1 cellular context compared by ENCODE assay signal in the genomic region with DNA sequence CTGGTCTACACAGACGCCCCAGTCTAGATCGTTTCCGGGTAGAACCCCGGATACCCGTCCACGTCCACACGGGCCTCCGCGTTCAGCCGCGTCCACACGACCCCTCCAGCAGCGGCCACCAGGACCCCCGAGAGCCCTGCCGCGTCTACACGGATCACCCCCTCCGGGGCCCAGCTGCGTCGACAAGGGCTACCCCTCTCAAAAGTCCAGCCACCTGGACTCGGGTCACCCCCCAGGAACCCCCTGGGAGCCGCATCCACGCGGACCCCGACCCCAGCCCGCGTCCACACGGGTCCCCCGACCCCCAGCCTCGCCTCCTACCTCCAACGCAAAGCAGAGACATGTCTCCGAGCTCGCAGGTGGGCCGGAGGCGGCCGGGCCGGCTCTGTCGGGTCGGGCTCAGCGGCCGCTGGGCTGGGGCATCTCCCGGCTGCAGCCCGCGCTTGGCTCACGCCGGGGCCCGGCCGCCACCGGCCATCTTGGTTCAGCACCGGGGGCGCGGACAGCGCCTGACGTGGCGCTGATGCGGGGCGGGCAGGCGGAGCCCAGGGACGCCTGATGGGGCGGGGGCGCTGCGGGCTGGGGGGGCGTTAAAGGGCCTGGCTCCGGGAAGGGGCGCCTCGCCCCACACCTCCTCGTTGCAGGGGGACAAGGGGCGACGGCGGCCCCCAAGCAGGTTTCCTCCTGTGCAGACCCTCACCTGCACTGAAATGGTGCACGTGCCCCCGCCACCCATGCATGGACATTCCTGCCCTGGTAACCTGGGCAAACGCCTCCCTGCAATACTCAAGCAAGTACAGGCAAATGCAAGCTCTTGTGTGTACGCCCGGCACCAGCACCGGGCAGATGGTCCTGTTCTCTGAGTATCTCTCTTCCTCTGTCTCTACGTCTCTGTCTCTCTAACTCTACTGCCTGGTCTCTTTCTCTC.
TF ChIP-seq lines count a peak whose summit lies in the region.

Gene UNC13A, minus strand, starts transcription at position 498 of the 928 bp plus-strand sequence. Its CDS starts 155 bp downstream, at position 343.

TF ChIP-seq in HepG2, 621 proteins besides CTCF, POLR2A, EP300 and RAD21 (continued from another document and continues in another):
- TF ChIP-seq, protein P1, sequence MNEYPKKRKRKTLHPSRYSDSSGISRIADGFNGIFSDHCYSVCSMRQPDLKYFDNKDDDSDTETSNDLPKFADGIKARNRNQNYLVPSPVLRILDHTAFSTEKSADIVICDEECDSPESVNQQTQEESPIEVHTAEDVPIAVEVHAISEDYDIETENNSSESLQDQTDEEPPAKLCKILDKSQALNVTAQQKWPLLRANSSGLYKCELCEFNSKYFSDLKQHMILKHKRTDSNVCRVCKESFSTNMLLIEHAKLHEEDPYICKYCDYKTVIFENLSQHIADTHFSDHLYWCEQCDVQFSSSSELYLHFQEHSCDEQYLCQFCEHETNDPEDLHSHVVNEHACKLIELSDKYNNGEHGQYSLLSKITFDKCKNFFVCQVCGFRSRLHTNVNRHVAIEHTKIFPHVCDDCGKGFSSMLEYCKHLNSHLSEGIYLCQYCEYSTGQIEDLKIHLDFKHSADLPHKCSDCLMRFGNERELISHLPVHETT (CRISPR knock-in tag; conservative IDR thresholded peaks at IDR 0.05): no peak
- TF ChIP-seq ARHGAP35 (CRISPR knock-in tag; IDR thresholded peaks at IDR 0.05; ENCODE audit: borderline replicate concordance) (no peak), HNRNPH1 (optimal IDR thresholded peaks at IDR 0.05; ENCODE audit: low read depth, low read length) (no peak), RARG (CRISPR knock-in tag; IDR thresholded peaks at IDR 0.05; ENCODE audit: low read depth) (no peak), ZNF484 (CRISPR knock-in tag; IDR thresholded peaks at IDR 0.05; ENCODE audit: borderline replicate concordance, low read depth) (no peak), ZC3H4 (CRISPR knock-in tag; IDR thresholded peaks at IDR 0.05; ENCODE audit: borderline replicate concordance) (no peak), ZNF761 (CRISPR knock-in tag; conservative IDR thresholded peaks at IDR 0.05) (no peak), ZFY (CRISPR knock-in tag; IDR thresholded peaks at IDR 0.05) (no peak), ZNF264 (CRISPR knock-in tag; IDR thresholded peaks at IDR 0.05) (0 out of 2 replicates have a peak, but pooled peaks have one; percentile 35), SMARCE1 (IDR thresholded peaks at IDR 0.05; ENCODE audit: borderline replicate concordance) (no peak), ZNF773 (CRISPR knock-in tag; IDR thresholded peaks at IDR 0.05; ENCODE audit: borderline replicate concordance) (peak; percentile 68; the same call in 1 of the 2 replicates), PPARG (CRISPR knock-in tag; conservative IDR thresholded peaks at IDR 0.05) (no peak), ZNF816 (CRISPR knock-in tag; IDR thresholded peaks at IDR 0.05; ENCODE audit: borderline replicate concordance) (no peak), TCF7 (IDR thresholded peaks at IDR 0.05; ENCODE audit: low read depth) (no peak), MLXIP (CRISPR knock-in tag; IDR thresholded peaks at IDR 0.05; ENCODE audit: borderline replicate concordance) (peak; percentile 46; the same call in 1 of the 2 replicates), ZNF292 (CRISPR knock-in tag; IDR thresholded peaks at IDR 0.05; ENCODE audit: borderline replicate concordance, low read depth) (no peak), ZNF124 (CRISPR knock-in tag; IDR thresholded peaks at IDR 0.05) (no peak), SNAPC2 (CRISPR knock-in tag; IDR thresholded peaks at IDR 0.05) (no peak), DNMT1 (CRISPR knock-in tag; IDR thresholded peaks at IDR 0.05) (no peak), NR1H2 (CRISPR knock-in tag; IDR thresholded peaks at IDR 0.05; ENCODE audit: borderline replicate concordance, low read depth) (no peak), RFXANK (CRISPR knock-in tag; IDR thresholded peaks at IDR 0.05) (no peak), HES4 (CRISPR knock-in tag; IDR thresholded peaks at IDR 0.05; ENCODE audit: borderline replicate concordance) (0 out of 2 replicates have a peak, but pooled peaks have one; percentile 44), KLF6 (CRISPR knock-in tag; IDR thresholded peaks at IDR 0.05) (peak; percentile 92; the same call in 1 of the 2 replicates), CENPX (CRISPR knock-in tag; IDR thresholded peaks at IDR 0.05) (no peak), AHDC1 (CRISPR knock-in tag; IDR thresholded peaks at IDR 0.05; ENCODE audit: borderline replicate concordance) (no peak), ZNF224 (CRISPR knock-in tag; IDR thresholded peaks at IDR 0.05) (no peak), ZUFSP (CRISPR knock-in tag; IDR thresholded peaks at IDR 0.05; ENCODE audit: borderline replicate concordance) (no peak), DMAP1 (CRISPR knock-in tag; IDR thresholded peaks at IDR 0.05) (no peak), JUNB (CRISPR knock-in tag; IDR thresholded peaks at IDR 0.05; ENCODE audit: borderline replicate concordance) (no peak), SOX6 (IDR thresholded peaks at IDR 0.05) (no peak), SOX6 (CRISPR knock-in tag; IDR thresholded peaks at IDR 0.05) (no peak), ZNF546 (CRISPR knock-in tag; conservative IDR thresholded peaks at IDR 0.05) (peak; percentile 81; the same call in 1 of the 2 replicates), ZBTB42 (CRISPR knock-in tag; IDR thresholded peaks at IDR 0.05) (no peak), MTF1 (CRISPR knock-in tag; IDR thresholded peaks at IDR 0.05) (no peak), ZNF18 (CRISPR knock-in tag; IDR thresholded peaks at IDR 0.05; ENCODE audit: insufficient replicate concordance) (no peak), JARID2 (CRISPR knock-in tag; IDR thresholded peaks at IDR 0.05; ENCODE audit: insufficient replicate concordance) (no peak), ZBTB4 (CRISPR knock-in tag; IDR thresholded peaks at IDR 0.05; ENCODE audit: borderline replicate concordance) (no peak), FOSL2 (CRISPR knock-in tag; IDR thresholded peaks at IDR 0.05) (no peak)
- TF ChIP-seq, protein P2, sequence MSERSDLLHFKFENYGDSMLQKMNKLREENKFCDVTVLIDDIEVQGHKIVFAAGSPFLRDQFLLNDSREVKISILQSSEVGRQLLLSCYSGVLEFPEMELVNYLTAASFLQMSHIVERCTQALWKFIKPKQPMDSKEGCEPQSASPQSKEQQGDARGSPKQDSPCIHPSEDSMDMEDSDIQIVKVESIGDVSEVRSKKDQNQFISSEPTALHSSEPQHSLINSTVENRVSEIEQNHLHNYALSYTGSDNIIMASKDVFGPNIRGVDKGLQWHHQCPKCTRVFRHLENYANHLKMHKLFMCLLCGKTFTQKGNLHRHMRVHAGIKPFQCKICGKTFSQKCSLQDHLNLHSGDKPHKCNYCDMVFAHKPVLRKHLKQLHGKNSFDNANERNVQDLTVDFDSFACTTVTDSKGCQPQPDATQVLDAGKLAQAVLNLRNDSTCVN (CRISPR knock-in tag; IDR thresholded peaks at IDR 0.05; ENCODE audit: borderline replicate concordance): 0 out of 2 replicates have a peak, but pooled peaks have one; percentile 62
- TF ChIP-seq, protein P3, sequence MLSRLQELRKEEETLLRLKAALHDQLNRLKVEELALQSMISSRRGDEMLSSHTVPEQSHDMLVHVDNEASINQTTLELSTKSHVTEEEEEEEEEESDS (CRISPR knock-in tag; IDR thresholded peaks at IDR 0.05; ENCODE audit: borderline replicate concordance): no peak
